ENCODE assay signal across 10 cellular contexts in the genomic region with DNA sequence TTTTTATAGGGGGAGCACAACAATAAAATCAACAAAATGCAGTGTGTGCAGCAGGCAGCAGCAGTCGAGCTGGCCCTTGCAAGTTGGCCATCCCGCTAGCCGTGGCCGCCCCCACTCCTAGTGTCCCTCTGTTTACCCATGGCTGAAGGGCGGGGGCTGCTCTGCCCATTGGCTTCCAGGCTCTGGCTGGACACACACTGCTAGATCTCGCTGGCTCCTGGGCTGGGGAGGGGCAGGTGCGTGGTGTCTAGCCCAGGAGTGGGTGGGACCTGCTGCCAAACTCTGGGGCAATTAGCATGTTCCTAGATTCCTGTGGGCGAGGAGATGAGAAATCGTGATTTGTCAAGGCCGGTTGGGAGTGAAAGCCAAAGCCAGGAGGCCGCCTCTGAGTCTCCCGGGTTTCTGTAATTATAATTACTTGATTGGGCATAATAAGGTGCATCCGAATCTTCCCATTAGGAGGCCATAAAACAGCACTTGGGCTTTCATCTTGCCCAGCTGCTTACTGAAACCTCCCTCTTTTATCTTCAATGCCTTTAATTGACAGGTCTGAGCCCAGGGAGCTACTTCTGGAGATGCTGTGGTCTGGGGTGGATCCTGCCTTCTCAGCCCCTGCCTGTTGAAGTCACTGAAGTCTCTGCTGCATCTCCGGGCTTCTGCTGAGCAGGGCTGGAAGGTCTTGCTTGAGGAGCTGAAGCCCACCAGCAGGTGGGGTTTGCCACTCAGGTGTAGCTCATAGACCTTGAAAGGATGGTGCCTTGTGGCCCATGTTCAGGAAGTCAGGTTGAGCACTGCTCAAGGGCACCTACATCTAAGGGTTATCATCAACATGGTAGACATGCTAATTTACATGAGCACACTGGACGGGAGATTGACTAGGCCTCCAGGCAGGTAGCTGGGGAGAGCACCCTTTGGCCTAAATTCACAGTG. TPM values are rescaled to one million over a fixed set of nuclear protein-coding genes. Genes with fewer than 3 reads are reported as not detected.
DNase-seq lines count a peak whose midpoint lies in the region; ATAC-seq and TF ChIP-seq lines count a peak whose summit lies in the region.
"Had no signal": no experiment of that assay in that cellular context is flagged by ENCODE, and none has a peak within 500 bp of the region (broad histone marks: within the 10 kb centered on the region; RNA-seq: fewer than 3 reads in every experiment).

No MANE protein-coding gene starts in this region.

- no peak overlapping the region for H3K4me3 Mint-ChIP-seq in T-helper 17 cell
- no peak overlapping the region for H3K4me3 Mint-ChIP-seq in naive thymus-derived CD4-positive, alpha-beta T cell
- H3K4me3 Mint-ChIP-seq: natural killer cell had no signal

- 85 to 92% methylated on average over 3 to 7 of the region's 15 CpGs for WGBS in gastroesophageal sphincter (ENCODE audit: low coverage in 1 of 2), 2 donors
- 94 to 96% methylated on average over 10 to 15 of the region's 15 CpGs for WGBS in testis, 2 donors

- peak overlapping the region; percentile 34 for H3K27ac Mint-ChIP-seq in T-helper 17 cell
- H3K27ac Mint-ChIP-seq in naive thymus-derived CD4-positive, alpha-beta T cell = peak overlapping the region in 1 of 9 donors; percentile 63

- H3K4me1 Mint-ChIP-seq in T-helper 17 cell = peaks cover 5% of the 10 kb centered on the region
- peaks cover 0 to 9% (median 0%) of the 10 kb centered on the region in 7 donors for H3K4me1 Mint-ChIP-seq in naive thymus-derived CD4-positive, alpha-beta T cell

- H3K4me3 ChIP-seq in ACC112 (ENCODE audit: low read depth, low read length) (no peak overlapping the region), gastroesophageal sphincter (no peak overlapping the region), testis (no peak overlapping the region)
- no peak overlapping the region for H3K4me3 ChIP-seq in naive thymus-derived CD4-positive, alpha-beta T cell (ENCODE audit: low read length)
- H3K4me3 ChIP-seq: upper lobe of right lung had no signal

- intact Hi-C loops in naive thymus-derived CD4-positive, alpha-beta T cell (cut with micrococcal nuclease) = no loop called here
- intact Hi-C loops in testis (cut with DNase I; ENCODE audit: low total_unique reads) = loop anchor here (5.0 kb wide), 1 partner anchor 184 kb away; no protein-coding TSS in a partner anchor

- no peak overlapping the region for H2AFZ ChIP-seq in ACC112 (ENCODE audit: low read length, unreplicated experiment)

- H3K27me3 ChIP-seq in ACC112 (ENCODE audit: insufficient read depth, low read length) = no peaks in the 10 kb centered on the region
- no peaks in the 10 kb centered on the region for H3K27me3 ChIP-seq in gastroesophageal sphincter
- no peaks in the 10 kb centered on the region for H3K27me3 ChIP-seq in naive thymus-derived CD4-positive, alpha-beta T cell (ENCODE audit: control insufficient read depth in 2 of 2, insufficient read depth in 2 of 2, low read length in 2 of 2)
- no peaks in the 10 kb centered on the region for H3K27me3 ChIP-seq in testis
- H3K27me3 ChIP-seq: upper lobe of right lung had no signal

- DNase-seq in GM13977 (ENCODE audit: low spot score) = peak; percentile 3
- no peak for DNase-seq in T-helper 17 cell
- no peak for DNase-seq in naive thymus-derived CD4-positive, alpha-beta T cell
- no peak for DNase-seq in testis
- DNase-seq: natural killer cell, upper lobe of right lung had no signal

- no peak for TF ChIP-seq CTCF in GM13977 (IDR thresholded peaks at IDR 0.05; ENCODE audit: extremely low read depth, insufficient read depth, missing control alignments)
- peak in 2 of 4 experiments; percentile 6 for TF ChIP-seq CTCF in gastroesophageal sphincter (IDR thresholded peaks at IDR 0.05)
- TF ChIP-seq CTCF in testis (IDR thresholded peaks at IDR 0.05) = no peak

- CTCF ChIA-PET in naive thymus-derived CD4-positive, alpha-beta T cell (lab: Charles Lee) = interaction anchor here (0.6 to 14.9 kb wide), 3 partner anchors 184 to 244 kb away, joined by 3 to 259 read pairs (median 4); no protein-coding TSS in a partner anchor

- peak overlapping the region; percentile 95 for H3K27ac ChIP-seq in ACC112 (ENCODE audit: low read depth, low read length)
- H3K27ac ChIP-seq in gastroesophageal sphincter = peak overlapping the region in 3 of 4 donors; percentile 68 to 83 (median 81)
- H3K27ac ChIP-seq in naive thymus-derived CD4-positive, alpha-beta T cell (ENCODE audit: low read depth, low read length) = no peak overlapping the region
- H3K27ac ChIP-seq in testis = no peak overlapping the region
- H3K27ac ChIP-seq: upper lobe of right lung had no signal

- no peak for TF ChIP-seq EP300 in gastroesophageal sphincter (IDR thresholded peaks at IDR 0.05)

- POLR2A ChIA-PET in naive thymus-derived CD4-positive, alpha-beta T cell (lab: Charles Lee) = no interaction called here

- no peaks in the 10 kb centered on the region for H3K36me3 Mint-ChIP-seq in T-helper 17 cell (ENCODE audit: low read depth)
- H3K36me3 Mint-ChIP-seq in naive thymus-derived CD4-positive, alpha-beta T cell = peaks cover 0 to 1% (median 0%) of the 10 kb centered on the region in 5 donors
- H3K36me3 Mint-ChIP-seq: natural killer cell had no signal

- TF ChIP-seq POLR2A in gastroesophageal sphincter (IDR thresholded peaks at IDR 0.05) (no peak), testis (IDR thresholded peaks at IDR 0.05) (no peak)

- no peaks in the 10 kb centered on the region for H3K79me2 ChIP-seq in ACC112 (ENCODE audit: control insufficient read depth, insufficient read depth, low read length, unreplicated experiment)

- no peaks in the 10 kb centered on the region for H3K27me3 Mint-ChIP-seq in T-helper 17 cell
- H3K27me3 Mint-ChIP-seq in naive thymus-derived CD4-positive, alpha-beta T cell = no peaks in the 10 kb centered on the region

- ATAC-seq in T-helper 17 cell (no peak), gastroesophageal sphincter (no peak), GM21786 (IDR thresholded peaks at IDR 0.05; ENCODE audit: unreplicated experiment) (no peak), HG03432 (IDR thresholded peaks at IDR 0.05; ENCODE audit: unreplicated experiment) (no peak)
- no peak for ATAC-seq in naive thymus-derived CD4-positive, alpha-beta T cell
- ATAC-seq: natural killer cell, upper lobe of right lung had no signal

- H3K36me3 ChIP-seq in ACC112 (ENCODE audit: insufficient read depth, low read length) (no peaks in the 10 kb centered on the region), gastroesophageal sphincter (no peaks in the 10 kb centered on the region), testis (ENCODE audit: low read depth, missing control alignments) (no peaks in the 10 kb centered on the region)
- H3K36me3 ChIP-seq in naive thymus-derived CD4-positive, alpha-beta T cell (ENCODE audit: control insufficient read depth in 2 of 3, insufficient read depth in 3 of 3, low read length in 3 of 3) = no peaks in the 10 kb centered on the region
- H3K36me3 ChIP-seq: upper lobe of right lung had no signal

- in situ Hi-C loops in GM13977 (cut with MboI; ENCODE audit: low pct_unique_long_range_greater_than_20kb, low sequenced_read_pairs, unreplicated experiment) = loop anchor here (10.0 kb wide), 1 partner anchor 212 kb away; no protein-coding TSS in a partner anchor

- H3K9me3 Mint-ChIP-seq in naive thymus-derived CD4-positive, alpha-beta T cell = peaks cover 0 to 6% (median 0%) of the 10 kb centered on the region in 11 donors
- H3K9me3 Mint-ChIP-seq: natural killer cell had no signal

- H3K4me1 ChIP-seq in ACC112 (ENCODE audit: control insufficient read depth, insufficient read depth, low read length, unreplicated experiment) (peaks cover 15% of the 10 kb centered on the region), gastroesophageal sphincter (peaks cover 0 to 27% (median 0%) of the 10 kb centered on the region in 3 donors), testis (peaks cover 13% of the 10 kb centered on the region)
- H3K4me1 ChIP-seq in naive thymus-derived CD4-positive, alpha-beta T cell (ENCODE audit: control insufficient read depth in 2 of 2, insufficient read depth in 2 of 2, low read length in 2 of 2) = no peaks in the 10 kb centered on the region

- H3K9me3 ChIP-seq in T-helper 17 cell (ENCODE audit: control insufficient read depth, low read length, poor library complexity, severe bottlenecking) (no peaks in the 10 kb centered on the region), gastroesophageal sphincter (no peaks in the 10 kb centered on the region), testis (no peaks in the 10 kb centered on the region)
- H3K9me3 ChIP-seq in naive thymus-derived CD4-positive, alpha-beta T cell (ENCODE audit: control insufficient read depth in 2 of 3, low read length in 3 of 3) = no peaks in the 10 kb centered on the region
- H3K9me3 ChIP-seq: upper lobe of right lung had no signal

RNA-seq across cellular contexts. Expression of a gene that starts 44.5 kb away (rescaled TPM):
- total RNA-seq in T-helper 17 cell = 1 to 10 TPM in 1 of 2 donors, under 1 TPM in 1; 0.91 to 1.6 TPM
- 100 to 1,000 TPM in 2 of 4 donors, 10 to 100 TPM in 2; 72.1 to 249 (median 127) TPM for total RNA-seq in gastroesophageal sphincter
- total RNA-seq in naive thymus-derived CD4-positive, alpha-beta T cell = 1 to 10 TPM in 1 of 5 experiments, under 1 TPM in 1, not detected in 3; 0.32 to 1.4 TPM
- polyA plus RNA-seq in naive thymus-derived CD4-positive, alpha-beta T cell = under 1 TPM in 1 of 2 donors, not detected in 1; 0.38 TPM
- total RNA-seq in testis = 100 to 1,000 TPM; 185 to 392 TPM
- 236 TPM for polyA plus RNA-seq in testis (ENCODE audit: insufficient read depth, low read depth, low replicate concordance)

RNA-seq across cellular contexts. Expression of a gene that starts 57.4 kb away (rescaled TPM):
- total RNA-seq in T-helper 17 cell (10 to 100 TPM; 52.0 to 66.9 TPM), gastroesophageal sphincter (100 to 1,000 TPM; 196 to 550 (median 237) TPM), testis (100 to 1,000 TPM; 401 to 461 TPM)
- total RNA-seq in naive thymus-derived CD4-positive, alpha-beta T cell = 100 to 1,000 TPM in 1 of 5 experiments, 10 to 100 TPM in 2, 1 to 10 TPM in 2; 5.8 to 112 (median 13.4) TPM
- polyA plus RNA-seq in naive thymus-derived CD4-positive, alpha-beta T cell = 1 to 10 TPM; 1.1 to 2.6 TPM
- 224 TPM for polyA plus RNA-seq in testis (ENCODE audit: insufficient read depth, low read depth, low replicate concordance)

Comparison
In these comparisons a context has a peak if more than half of its experiments do, and no peak if none do; other contexts are left out.
1. H3K27ac ChIP-seq: peak in ACC112 (single experiment) and gastroesophageal sphincter (3 of 4); none in naive thymus-derived CD4-positive, alpha-beta T cell (single experiment) and testis (0 of 2).
2. RNA of a gene that starts 44.5 kb away (total RNA-seq): 185 to 392 TPM in testis and 72.1 to 249 TPM in gastroesophageal sphincter; 0.91 to 1.6 TPM in T-helper 17 cell and 0.32 to 1.4 TPM in naive thymus-derived CD4-positive, alpha-beta T cell; every median in the first group is over 10 times any median in the second.